ENCODE assay signal across 18 cellular contexts in genomic region chr4:8372506-8373070, GRCh38.
"Had no signal": no experiment of that assay in that cellular context is flagged by ENCODE, and none has a peak within 500 bp of the region (broad histone marks: within the 10 kb centered on the region; RNA-seq: fewer than 3 reads in every experiment).

No MANE protein-coding gene starts in this region.

- H3K27ac ChIP-seq: prostate gland, right lobe of liver, tibial nerve, vagina had no signal

- DNase-seq: activated B cell treated with CpG ODN at 0.5 μM for 24 hours; activated CD4-positive, alpha-beta memory T cell treated with anti-CD3 and anti-CD28 coated beads for 36 hours; activated CD4-positive, alpha-beta T cell treated with anti-CD3 and anti-CD28 coated beads for 4 hours; activated CD8-positive, alpha-beta memory T cell treated with anti-CD3 and anti-CD28 coated beads, Interleukin-2, amount 10 ng/mL, durations not matched to agents 7 days and 5 days; erythroblast; foreskin melanocyte; head of caudate nucleus; immature natural killer cell; right lobe of liver; small intestine; stimulated activated CD4-positive, alpha-beta T cell treated with anti-CD3 and anti-CD28 coated beads, Interleukin-15, amount 100 ng/mL, for 24 hours; stimulated activated CD4-positive, alpha-beta T cell treated with anti-CD3 and anti-CD28 coated beads, Interleukin-2, amount 100 ng/mL, for 48 hours; T-helper 1 cell; T-helper 9 cell had no signal

- H3K36me3 ChIP-seq: prostate gland, right lobe of liver had no signal

- H3K9me3 ChIP-seq: prostate gland, right lobe of liver, tibial nerve, vagina had no signal

- H3K27me3 ChIP-seq: right lobe of liver, tibial nerve, vagina had no signal

- H3K4me3 ChIP-seq: lung, prostate gland, right lobe of liver, tibial nerve, vagina had no signal

- H3K4me1 ChIP-seq: prostate gland, right lobe of liver, tibial nerve, vagina had no signal

- ATAC-seq: activated CD8-positive, alpha-beta memory T cell treated with anti-CD3 and anti-CD28 coated beads, Interleukin-2, amount 10 ng/mL, durations not matched to agents 7 days and 5 days; right lobe of liver had no signal
